15 cellular contexts compared by ENCODE assay signal in the genomic region with DNA sequence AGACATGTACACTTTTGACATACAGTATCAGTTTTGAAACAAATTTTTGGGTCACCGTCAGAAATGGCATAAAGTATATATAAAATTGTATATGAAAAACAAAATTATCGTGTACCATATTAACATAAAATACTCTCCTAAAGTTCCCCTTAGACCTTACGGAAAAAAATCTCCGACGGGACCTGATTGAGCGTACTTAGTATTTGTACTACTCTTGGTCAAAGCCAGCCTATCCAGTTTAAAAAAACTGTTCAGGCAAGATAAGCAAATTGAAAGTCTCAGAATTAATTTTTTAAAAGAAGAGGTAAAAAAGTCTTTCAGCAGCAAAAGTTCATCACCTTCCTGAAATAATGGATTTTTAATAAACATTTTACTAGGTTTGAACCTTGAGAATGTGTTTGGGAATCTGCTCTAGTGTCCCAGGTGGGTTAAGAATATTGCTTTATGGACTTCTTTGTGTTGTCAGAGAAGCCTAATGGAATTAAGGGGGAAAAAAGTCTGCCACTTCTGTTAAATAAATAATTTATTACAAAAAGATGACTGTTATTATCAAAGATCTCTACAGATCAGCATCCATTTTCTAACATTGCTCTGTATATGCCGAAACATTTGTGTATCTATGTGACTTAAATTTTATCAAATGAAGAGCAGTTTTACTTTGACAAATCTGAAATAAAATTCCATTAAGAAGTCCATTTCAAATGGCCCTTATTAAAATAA. TPM values are rescaled to one million over a fixed set of nuclear protein-coding genes. Genes with fewer than 3 reads are reported as not detected.
DNase-seq lines count a peak whose midpoint lies in the region; ATAC-seq and TF ChIP-seq lines count a peak whose summit lies in the region.
"Had no signal": no experiment of that assay in that cellular context is flagged by ENCODE, and none has a peak within 500 bp of the region (broad histone marks: within the 10 kb centered on the region; RNA-seq: fewer than 3 reads in every experiment).

No MANE protein-coding gene starts in this region.

- H3K27ac Mint-ChIP-seq in activated naive CD8-positive, alpha-beta T cell = no peak overlapping the region
- H3K27ac Mint-ChIP-seq in activated naive CD8-positive, alpha-beta T cell treated with anti-CD3 and anti-CD28 coated beads, Interleukin-2, amount 50 U/mL, for 24 hours = no peak overlapping the region
- H3K27ac Mint-ChIP-seq in naive thymus-derived CD8-positive, alpha-beta T cell = peak overlapping the region in 7 of 10 donors; percentile 1 to 96 (median 52)

- peaks cover 0 to 76% (median 5%) of the 10 kb centered on the region in 4 donors for H3K4me1 ChIP-seq in tibial nerve

- 84 to 86% methylated on average over 7 of the region's 7 CpGs for WGBS in tibial nerve, 2 donors

- H3K4me3 ChIP-seq in coronary artery (peak overlapping the region; percentile 48), tibial nerve (peak overlapping the region in 2 of 4 donors; percentile 13 to 48)

- no peak for ATAC-seq in activated naive CD8-positive, alpha-beta T cell treated with anti-CD3 and anti-CD28 coated beads, Interleukin-2, amount 50 U/mL, for 24 hours
- ATAC-seq in naive thymus-derived CD8-positive, alpha-beta T cell = no peak
- ATAC-seq in GM18502 (IDR thresholded peaks at IDR 0.05; ENCODE audit: poor library complexity, unreplicated experiment) = no peak
- ATAC-seq: activated CD8-positive, alpha-beta T cell treated with anti-CD3 and anti-CD28 coated beads for 36 hours; PC-3 had no signal

- H3K36me3 Mint-ChIP-seq in activated naive CD8-positive, alpha-beta T cell = peaks cover 3% of the 10 kb centered on the region
- H3K36me3 Mint-ChIP-seq in activated naive CD8-positive, alpha-beta T cell treated with anti-CD3 and anti-CD28 coated beads, Interleukin-2, amount 50 U/mL, for 24 hours (ENCODE audit: low read depth) = peaks cover 4% of the 10 kb centered on the region
- peaks cover 2 to 7% (median 3%) of the 10 kb centered on the region in 3 donors for H3K36me3 Mint-ChIP-seq in naive thymus-derived CD8-positive, alpha-beta T cell

- no peak for TF ChIP-seq EP300 in tibial nerve (IDR thresholded peaks at IDR 0.05)

- POLR2A ChIA-PET in naive thymus-derived CD8-positive, alpha-beta T cell (lab: Charles Lee) = interaction anchor here (1.2 to 5.1 kb wide), 2 partner anchors 49 to 66 kb away, joined by 6 to 61 read pairs; a partner anchor contains a TSS

- no peak for TF ChIP-seq POLR2A in tibial nerve (IDR thresholded peaks at IDR 0.05)

- DNase-seq in activated naive CD8-positive, alpha-beta T cell treated with anti-CD3 and anti-CD28 coated beads, Interleukin-2, amount 50 U/mL, for 24 hours = no peak
- DNase-seq in coronary artery (ENCODE audit: low spot score) (no peak), tibial nerve (ENCODE audit: low spot score in 2 of 2) (no peak), NCI-H2227 treated with DMSO at 0.1 percent for 48 hours (lab: John Stamatoyannopoulos, UW) (no peak), LoVo (ENCODE audit: low spot score) (no peak)
- no peak for DNase-seq in naive thymus-derived CD8-positive, alpha-beta T cell
- DNase-seq: activated CD8-positive, alpha-beta T cell treated with anti-CD3 and anti-CD28 coated beads for 36 hours; amygdala; NCI-H146; PC-3; SK-N-SH; stimulated activated naive CD4-positive, alpha-beta T cell had no signal

- H3K27me3 Mint-ChIP-seq in activated naive CD8-positive, alpha-beta T cell = no peaks in the 10 kb centered on the region
- no peaks in the 10 kb centered on the region for H3K27me3 Mint-ChIP-seq in activated naive CD8-positive, alpha-beta T cell treated with anti-CD3 and anti-CD28 coated beads, Interleukin-2, amount 50 U/mL, for 24 hours
- H3K27me3 Mint-ChIP-seq in naive thymus-derived CD8-positive, alpha-beta T cell = no peaks in the 10 kb centered on the region
- H3K27me3 Mint-ChIP-seq: activated CD8-positive, alpha-beta T cell treated with anti-CD3 and anti-CD28 coated beads for 36 hours had no signal

- H3K36me3 ChIP-seq in tibial nerve = no peaks in the 10 kb centered on the region

- H3K9me3 Mint-ChIP-seq in activated naive CD8-positive, alpha-beta T cell (ENCODE audit: low read depth) = no peaks in the 10 kb centered on the region
- H3K9me3 Mint-ChIP-seq in activated naive CD8-positive, alpha-beta T cell treated with anti-CD3 and anti-CD28 coated beads, Interleukin-2, amount 50 U/mL, for 24 hours = no peaks in the 10 kb centered on the region
- H3K9me3 Mint-ChIP-seq in naive thymus-derived CD8-positive, alpha-beta T cell = peaks cover 0 to 2% (median 0%) of the 10 kb centered on the region in 9 donors
- H3K9me3 Mint-ChIP-seq: activated CD8-positive, alpha-beta T cell treated with anti-CD3 and anti-CD28 coated beads for 36 hours had no signal

- H3K27ac ChIP-seq in coronary artery (peak overlapping the region in 1 of 2 donors; percentile 2), tibial nerve (peak overlapping the region; percentile 28 to 85 (median 76))
- H3K27ac ChIP-seq: KMS-11 had no signal

- no peaks in the 10 kb centered on the region for H3K27me3 ChIP-seq in tibial nerve

- no peaks in the 10 kb centered on the region for H3K9me3 ChIP-seq in tibial nerve
- H3K9me3 ChIP-seq: SK-N-SH had no signal

- H3K4me1 Mint-ChIP-seq in activated naive CD8-positive, alpha-beta T cell (ENCODE audit: low read depth) = peaks cover 69% of the 10 kb centered on the region
- H3K4me1 Mint-ChIP-seq in activated naive CD8-positive, alpha-beta T cell treated with anti-CD3 and anti-CD28 coated beads, Interleukin-2, amount 50 U/mL, for 24 hours = peaks cover 53% of the 10 kb centered on the region
- H3K4me1 Mint-ChIP-seq in naive thymus-derived CD8-positive, alpha-beta T cell = peaks cover 19 to 74% (median 46%) of the 10 kb centered on the region in 4 donors

- H3K4me3 Mint-ChIP-seq in activated naive CD8-positive, alpha-beta T cell = peak overlapping the region; percentile 32
- no peak overlapping the region for H3K4me3 Mint-ChIP-seq in activated naive CD8-positive, alpha-beta T cell treated with anti-CD3 and anti-CD28 coated beads, Interleukin-2, amount 50 U/mL, for 24 hours
- H3K4me3 Mint-ChIP-seq in naive thymus-derived CD8-positive, alpha-beta T cell = peak overlapping the region in 8 of 10 donors; percentile 5 to 95 (median 85)

- TF ChIP-seq CTCF in coronary artery (IDR thresholded peaks at IDR 0.05) = no peak
- no peak for TF ChIP-seq CTCF in tibial nerve (IDR thresholded peaks at IDR 0.05)

RNA-seq across cellular contexts. Expression of a gene that starts 48.6 kb away (rescaled TPM):
- 10 to 100 TPM; 44.6 to 50.8 TPM for total RNA-seq in naive thymus-derived CD8-positive, alpha-beta T cell
- 10 to 100 TPM; 16.5 to 22.0 (median 20.5) TPM for polyA plus RNA-seq in naive thymus-derived CD8-positive, alpha-beta T cell
- total RNA-seq in tibial nerve = 100 to 1,000 TPM in 2 of 4 donors, 10 to 100 TPM in 2; 63.3 to 127 (median 102) TPM

Comparison
In these comparisons a context has a peak if more than half of its experiments do, and no peak if none do; other contexts are left out.
1. H3K27ac Mint-ChIP-seq: peak in naive thymus-derived CD8-positive, alpha-beta T cell (7 of 10); none in activated naive CD8-positive, alpha-beta T cell (single experiment) and activated naive CD8-positive, alpha-beta T cell treated with anti-CD3 and anti-CD28 coated beads, Interleukin-2, amount 50 U/mL, for 24 hours (single experiment).